In genomic region chr16:30652005-30652296, GRCh38 we compare ENCODE assay signal across 1 cellular context.
TF ChIP-seq lines count a peak whose summit lies in the region.

No MANE protein-coding gene starts in this region.

TF ChIP-seq in WTC11, 78 proteins besides CTCF, POLR2A, EP300 and RAD21 (continued from another document):
- no peak for TF ChIP-seq FOXP4 (CRISPR knock-in tag; IDR thresholded peaks at IDR 0.05)
- TF ChIP-seq GRHL2 (CRISPR knock-in tag; IDR thresholded peaks at IDR 0.05; ENCODE audit: insufficient replicate concordance, severe bottlenecking), result no peak
- TF ChIP-seq NR1H2 (CRISPR knock-in tag; IDR thresholded peaks at IDR 0.05), result no peak
- no peak for TF ChIP-seq CREB1 (CRISPR knock-in tag; IDR thresholded peaks at IDR 0.05)
- no peak for TF ChIP-seq RELA (CRISPR knock-in tag; IDR thresholded peaks at IDR 0.05; ENCODE audit: borderline replicate concordance)
- TF ChIP-seq PRRX2 (CRISPR knock-in tag; IDR thresholded peaks at IDR 0.05), result no peak
